Comparison of ENCODE assay signal across 18 cellular contexts in the genomic region with DNA sequence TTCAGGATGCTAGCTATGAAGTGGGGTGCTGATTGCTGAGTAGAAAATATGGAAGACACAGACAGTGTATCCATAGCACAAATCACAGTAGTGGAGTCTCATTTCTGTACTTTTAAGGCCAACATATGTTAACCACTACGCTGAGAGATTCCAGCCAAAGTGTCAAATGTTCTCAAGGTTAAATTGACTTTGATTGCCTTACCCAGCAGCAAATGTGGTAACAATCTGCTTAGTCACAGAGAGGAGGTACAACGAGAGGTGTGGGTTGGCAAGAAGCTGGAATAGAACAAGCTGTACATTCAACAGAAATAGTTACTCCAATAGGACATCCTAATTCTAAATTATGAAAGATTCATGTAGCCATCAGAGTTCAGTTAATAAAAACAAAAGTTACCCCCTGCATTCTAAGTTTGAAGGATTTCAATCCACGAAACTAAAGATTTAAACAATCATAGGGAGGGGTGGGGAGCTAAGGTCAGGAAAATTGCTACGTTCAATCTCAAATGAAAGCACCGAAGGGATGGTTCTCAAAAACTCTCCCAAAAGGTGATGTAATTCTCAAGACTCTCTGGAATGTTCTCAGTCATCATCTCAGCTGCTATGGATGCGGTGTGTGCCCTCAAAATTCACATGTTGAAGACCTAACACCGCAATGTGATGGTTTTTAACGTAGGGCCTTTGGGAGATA.
A peak's percentile ranks its signal among the peaks of the same experiment; 100 is the strongest.
DNase-seq lines count a peak whose midpoint lies in the region; ATAC-seq, FAIRE-seq and TF ChIP-seq lines count a peak whose summit lies in the region.
"Had no signal": no experiment of that assay in that cellular context is flagged by ENCODE, and none has a peak within 500 bp of the region (broad histone marks: within the 10 kb centered on the region; RNA-seq: fewer than 3 reads in every experiment).

No MANE protein-coding gene starts in this region.

- no peak overlapping the region for H3K14ac ChIP-seq in mesenchymal stem cell (ENCODE audit: low read length in 2 of 2)

- CTCF ChIA-PET in A673 (lab: Charles Lee), result no interaction called here

- H2AFZ ChIP-seq in mesenchymal stem cell (ENCODE audit: low read depth, low read length), result no peak overlapping the region

- H3K23ac ChIP-seq in mesenchymal stem cell (ENCODE audit: low read length in 2 of 2), result no peak overlapping the region

- intact Hi-C loops in A673 (cut with micrococcal nuclease; ENCODE audit: unreplicated experiment), result loop anchor here (5.0 kb wide), 2 partner anchors 605 to 835 kb away; no protein-coding TSS in a partner anchor

- DNase-seq in A673 (ENCODE audit: low spot score) (no peak), NCI-H2171 treated with DMSO at 0.1 percent for 48 hours (lab: John Stamatoyannopoulos, UW) (peak; percentile 75), bronchial epithelial cell (ENCODE audit: low read depth) (peak; percentile 35), mesenchymal stem cell (peak; percentile 42), cortex of kidney (lab: John Stamatoyannopoulos, UW) (no peak), NCI-H2196 treated with DMSO at 0.1 percent for 48 hours (lab: John Stamatoyannopoulos, UW; ENCODE audit: unreplicated experiment) (no peak)
- no peak for DNase-seq in activated naive CD4-positive, alpha-beta T cell treated with Interleukin-2 at 50 U/mL for 16 hours
- DNase-seq: activated CD8-positive, alpha-beta memory T cell treated with anti-CD3 and anti-CD28 coated beads, Interleukin-2, amount 50 U/mL, for 4 hours; activated effector memory CD4-positive, alpha-beta T cell treated with anti-CD3 and anti-CD28 coated beads, Interleukin-2, amount 50 U/mL, for 16 hours; Calu3; central memory CD4-positive, alpha-beta T cell; Peyer's patch had no signal

- peak overlapping the region; percentile 51 for H4K8ac ChIP-seq in mesenchymal stem cell (ENCODE audit: low read length)

- H3K27me3 ChIP-seq in A673 (replicated peaks; ENCODE audit: insufficient read depth, low read depth, low read length, poor library complexity), result no peaks in the 10 kb centered on the region
- no peaks in the 10 kb centered on the region for H3K27me3 ChIP-seq in bronchial epithelial cell (ENCODE audit: control insufficient read depth, insufficient read depth, low read length)
- no peaks in the 10 kb centered on the region for H3K27me3 ChIP-seq in mesenchymal stem cell (ENCODE audit: control insufficient read depth in 1 of 2, insufficient read depth in 1 of 2, low read length in 2 of 2)
- H3K27me3 ChIP-seq: BLaER1, left lung, Peyer's patch, right atrium auricular region, suprapubic skin had no signal

- H3K4me1 ChIP-seq in A673 (ENCODE audit: insufficient read depth, low read length, poor library complexity, severe bottlenecking), result peaks cover 46% of the 10 kb centered on the region
- peaks cover 3% of the 10 kb centered on the region for H3K4me1 ChIP-seq in mesenchymal stem cell (ENCODE audit: control insufficient read depth, insufficient read depth, low read depth, low read length)
- H3K4me1 ChIP-seq: A549, Peyer's patch had no signal

- H3K9ac ChIP-seq in mesenchymal stem cell (ENCODE audit: low read length), result no peak overlapping the region
- H3K9ac ChIP-seq: BLaER1 had no signal

- no peaks in the 10 kb centered on the region for H3K9me3 ChIP-seq in A673 (ENCODE audit: low read depth, low read length, poor library complexity, severe bottlenecking)
- H3K9me3 ChIP-seq in mesenchymal stem cell (ENCODE audit: control insufficient read depth, low read length), result no peaks in the 10 kb centered on the region
- H3K9me3 ChIP-seq: A549, BLaER1, left lung, Peyer's patch, right atrium auricular region, suprapubic skin had no signal

- peak overlapping the region; percentile 93 for H3K27ac ChIP-seq in A673 (ENCODE audit: low read depth, low read length, poor library complexity, severe bottlenecking)
- H3K27ac ChIP-seq in mesenchymal stem cell (ENCODE audit: low read length, poor library complexity, severe bottlenecking), result peak overlapping the region; percentile 72
- H3K27ac ChIP-seq: A549, BLaER1, left lung, Peyer's patch, right atrium auricular region, suprapubic skin had no signal

- H2BK120ac ChIP-seq in mesenchymal stem cell (ENCODE audit: low read depth, low read length), result peak overlapping the region; percentile 45

- peak overlapping the region; percentile 7 to 70 for H3K4ac ChIP-seq in mesenchymal stem cell (ENCODE audit: low read depth in 1 of 2, low read length in 2 of 2)

- H3K79me1 ChIP-seq in mesenchymal stem cell (replicated peaks; ENCODE audit: low read length, poor library complexity, severe bottlenecking), result no peaks in the 10 kb centered on the region

- peak overlapping the region; percentile 69 for H2AK5ac ChIP-seq in mesenchymal stem cell (ENCODE audit: low read length, severe bottlenecking)

- ATAC-seq in GM19452 (IDR thresholded peaks at IDR 0.05; ENCODE audit: unreplicated experiment), result no peak
- ATAC-seq: A549, left lung had no signal

- no peak overlapping the region for H3K4me2 ChIP-seq in mesenchymal stem cell (ENCODE audit: low read length, poor library complexity, severe bottlenecking)
- H3K4me2 ChIP-seq: A549, BLaER1 had no signal

- peak overlapping the region; percentile 40 to 97 for H2BK12ac ChIP-seq in mesenchymal stem cell (ENCODE audit: low read length in 2 of 2)

- WGBS in mesenchymal stem cell, result 91% methylated on average over 7 of the region's 8 CpGs

- TF ChIP-seq CTCF in A673 (conservative IDR thresholded peaks at IDR 0.05; ENCODE audit: low read depth, low read length) (no peak), bronchial epithelial cell (IDR thresholded peaks at IDR 0.05; ENCODE audit: insufficient read depth, low read length, severe bottlenecking) (no peak)

- FAIRE-seq in bronchial epithelial cell (lab: Jason Lieb, UNC), result no peak
- FAIRE-seq: A549 had no signal

- H2BK5ac ChIP-seq in mesenchymal stem cell (ENCODE audit: low read depth, low read length, poor library complexity, severe bottlenecking), result no peak overlapping the region

- no peaks in the 10 kb centered on the region for H3K36me3 ChIP-seq in A673 (ENCODE audit: insufficient read depth, low read length, poor library complexity, severe bottlenecking)
- no peaks in the 10 kb centered on the region for H3K36me3 ChIP-seq in bronchial epithelial cell (ENCODE audit: control insufficient read depth, insufficient read depth, low read length)
- H3K36me3 ChIP-seq in mesenchymal stem cell (ENCODE audit: control insufficient read depth in 1 of 2, insufficient read depth in 2 of 2, low read depth in 1 of 2, low read length in 2 of 2), result no peaks in the 10 kb centered on the region
- H3K36me3 ChIP-seq: BLaER1, left lung, Peyer's patch, right atrium auricular region, suprapubic skin had no signal

- H3K4me3 ChIP-seq in A673 (ENCODE audit: low read depth, low read length, poor library complexity, severe bottlenecking), result no peak overlapping the region
- no peak overlapping the region for H3K4me3 ChIP-seq in bronchial epithelial cell (ENCODE audit: low read depth, low read length)
- H3K4me3 ChIP-seq in mesenchymal stem cell (ENCODE audit: insufficient read depth in 1 of 2, low read depth in 1 of 2, low read length in 2 of 2), result no peak overlapping the region
- H3K4me3 ChIP-seq: A549, BLaER1, left lung, Peyer's patch, right atrium auricular region, suprapubic skin had no signal

- peak overlapping the region; percentile 37 to 91 for H3K18ac ChIP-seq in mesenchymal stem cell (ENCODE audit: low read depth in 1 of 2, low read length in 2 of 2)

- H4K91ac ChIP-seq in mesenchymal stem cell (ENCODE audit: low read length), result peak overlapping the region; percentile 84

- POLR2A ChIA-PET in A673 (lab: Charles Lee; ENCODE audit: low non-redundant PET), result interaction anchor here (0.6 kb wide), 1 partner anchor 522 kb away, joined by 3 read pairs; no protein-coding TSS in a partner anchor

- H2BK15ac ChIP-seq in mesenchymal stem cell (ENCODE audit: low read depth, poor library complexity, severe bottlenecking), result no peak overlapping the region

- no TSS peak for BruUV-seq in A673 (replicated peaks; lab: Mats Ljungman, UMichigan)

Comparison
In these comparisons a context has a peak if more than half of its experiments do, and no peak if none do; other contexts are left out.
1. DNase-seq: peak in NCI-H2171 treated with DMSO at 0.1 percent for 48 hours (single experiment), bronchial epithelial cell (single experiment) and mesenchymal stem cell (single experiment); none in A673 (single experiment), cortex of kidney (single experiment), NCI-H2196 treated with DMSO at 0.1 percent for 48 hours (single experiment) and activated naive CD4-positive, alpha-beta T cell treated with Interleukin-2 at 50 U/mL for 16 hours (single experiment).